In the genomic region with DNA sequence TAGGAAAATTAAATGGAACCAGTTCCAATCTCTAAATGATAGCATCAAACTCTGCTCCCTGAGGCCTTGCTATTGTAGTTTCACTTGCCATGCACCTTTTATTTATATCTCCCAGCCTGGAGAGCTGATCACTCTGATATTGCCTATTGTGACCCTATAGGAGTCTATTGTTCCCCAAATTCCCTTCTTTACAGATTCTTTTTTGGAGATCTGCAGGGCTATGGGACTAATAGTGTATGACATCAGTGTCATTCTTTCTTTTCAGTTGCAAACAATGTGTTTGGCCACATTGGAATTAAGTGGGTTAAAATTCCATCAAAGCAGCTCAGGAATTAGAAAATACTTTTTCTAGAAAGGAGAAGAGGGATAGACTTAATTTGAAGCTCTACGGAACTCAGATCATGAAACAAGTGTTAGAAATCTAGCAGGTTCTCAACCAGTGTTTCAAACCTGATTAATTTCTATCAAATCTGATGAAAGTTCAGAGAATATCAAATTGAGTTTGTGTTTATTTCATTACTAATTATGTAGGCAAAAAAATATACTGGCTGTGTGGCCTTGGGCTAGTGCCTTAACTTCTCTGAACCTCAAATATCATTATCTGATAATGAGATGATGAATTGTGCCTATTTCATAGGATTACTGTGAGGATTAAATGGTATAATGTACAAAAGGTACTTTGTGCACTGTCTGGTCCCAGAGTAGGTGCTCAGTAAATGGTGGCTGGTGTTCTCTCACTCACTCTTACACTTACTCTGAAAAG, we compare ENCODE assay signal across 1 cellular context.
TF ChIP-seq lines count a peak whose summit lies in the region.

No MANE protein-coding gene starts in this region.

TF ChIP-seq in WTC11, 78 proteins besides CTCF, POLR2A, EP300 and RAD21 (continued from another document):
- TF ChIP-seq, protein P1, sequence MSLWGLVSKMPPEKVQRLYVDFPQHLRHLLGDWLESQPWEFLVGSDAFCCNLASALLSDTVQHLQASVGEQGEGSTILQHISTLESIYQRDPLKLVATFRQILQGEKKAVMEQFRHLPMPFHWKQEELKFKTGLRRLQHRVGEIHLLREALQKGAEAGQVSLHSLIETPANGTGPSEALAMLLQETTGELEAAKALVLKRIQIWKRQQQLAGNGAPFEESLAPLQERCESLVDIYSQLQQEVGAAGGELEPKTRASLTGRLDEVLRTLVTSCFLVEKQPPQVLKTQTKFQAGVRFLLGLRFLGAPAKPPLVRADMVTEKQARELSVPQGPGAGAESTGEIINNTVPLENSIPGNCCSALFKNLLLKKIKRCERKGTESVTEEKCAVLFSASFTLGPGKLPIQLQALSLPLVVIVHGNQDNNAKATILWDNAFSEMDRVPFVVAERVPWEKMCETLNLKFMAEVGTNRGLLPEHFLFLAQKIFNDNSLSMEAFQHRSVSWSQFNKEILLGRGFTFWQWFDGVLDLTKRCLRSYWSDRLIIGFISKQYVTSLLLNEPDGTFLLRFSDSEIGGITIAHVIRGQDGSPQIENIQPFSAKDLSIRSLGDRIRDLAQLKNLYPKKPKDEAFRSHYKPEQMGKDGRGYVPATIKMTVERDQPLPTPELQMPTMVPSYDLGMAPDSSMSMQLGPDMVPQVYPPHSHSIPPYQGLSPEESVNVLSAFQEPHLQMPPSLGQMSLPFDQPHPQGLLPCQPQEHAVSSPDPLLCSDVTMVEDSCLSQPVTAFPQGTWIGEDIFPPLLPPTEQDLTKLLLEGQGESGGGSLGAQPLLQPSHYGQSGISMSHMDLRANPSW (CRISPR knock-in tag; conservative IDR thresholded peaks at IDR 0.05; ENCODE audit: low read depth), result no peak
- no peak for TF ChIP-seq TEAD4 (CRISPR knock-in tag; IDR thresholded peaks at IDR 0.05)
- no peak for TF ChIP-seq FOXP1 (CRISPR knock-in tag; IDR thresholded peaks at IDR 0.05; ENCODE audit: borderline replicate concordance)
- TF ChIP-seq, protein P2, sequence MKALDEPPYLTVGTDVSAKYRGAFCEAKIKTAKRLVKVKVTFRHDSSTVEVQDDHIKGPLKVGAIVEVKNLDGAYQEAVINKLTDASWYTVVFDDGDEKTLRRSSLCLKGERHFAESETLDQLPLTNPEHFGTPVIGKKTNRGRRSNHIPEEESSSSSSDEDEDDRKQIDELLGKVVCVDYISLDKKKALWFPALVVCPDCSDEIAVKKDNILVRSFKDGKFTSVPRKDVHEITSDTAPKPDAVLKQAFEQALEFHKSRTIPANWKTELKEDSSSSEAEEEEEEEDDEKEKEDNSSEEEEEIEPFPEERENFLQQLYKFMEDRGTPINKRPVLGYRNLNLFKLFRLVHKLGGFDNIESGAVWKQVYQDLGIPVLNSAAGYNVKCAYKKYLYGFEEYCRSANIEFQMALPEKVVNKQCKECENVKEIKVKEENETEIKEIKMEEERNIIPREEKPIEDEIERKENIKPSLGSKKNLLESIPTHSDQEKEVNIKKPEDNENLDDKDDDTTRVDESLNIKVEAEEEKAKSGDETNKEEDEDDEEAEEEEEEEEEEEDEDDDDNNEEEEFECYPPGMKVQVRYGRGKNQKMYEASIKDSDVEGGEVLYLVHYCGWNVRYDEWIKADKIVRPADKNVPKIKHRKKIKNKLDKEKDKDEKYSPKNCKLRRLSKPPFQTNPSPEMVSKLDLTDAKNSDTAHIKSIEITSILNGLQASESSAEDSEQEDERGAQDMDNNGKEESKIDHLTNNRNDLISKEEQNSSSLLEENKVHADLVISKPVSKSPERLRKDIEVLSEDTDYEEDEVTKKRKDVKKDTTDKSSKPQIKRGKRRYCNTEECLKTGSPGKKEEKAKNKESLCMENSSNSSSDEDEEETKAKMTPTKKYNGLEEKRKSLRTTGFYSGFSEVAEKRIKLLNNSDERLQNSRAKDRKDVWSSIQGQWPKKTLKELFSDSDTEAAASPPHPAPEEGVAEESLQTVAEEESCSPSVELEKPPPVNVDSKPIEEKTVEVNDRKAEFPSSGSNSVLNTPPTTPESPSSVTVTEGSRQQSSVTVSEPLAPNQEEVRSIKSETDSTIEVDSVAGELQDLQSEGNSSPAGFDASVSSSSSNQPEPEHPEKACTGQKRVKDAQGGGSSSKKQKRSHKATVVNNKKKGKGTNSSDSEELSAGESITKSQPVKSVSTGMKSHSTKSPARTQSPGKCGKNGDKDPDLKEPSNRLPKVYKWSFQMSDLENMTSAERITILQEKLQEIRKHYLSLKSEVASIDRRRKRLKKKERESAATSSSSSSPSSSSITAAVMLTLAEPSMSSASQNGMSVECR (CRISPR knock-in tag; IDR thresholded peaks at IDR 0.05; ENCODE audit: borderline replicate concordance), result no peak
- TF ChIP-seq CBFB (CRISPR knock-in tag; IDR thresholded peaks at IDR 0.05; ENCODE audit: low read depth), result no peak
- TF ChIP-seq, protein P3, sequence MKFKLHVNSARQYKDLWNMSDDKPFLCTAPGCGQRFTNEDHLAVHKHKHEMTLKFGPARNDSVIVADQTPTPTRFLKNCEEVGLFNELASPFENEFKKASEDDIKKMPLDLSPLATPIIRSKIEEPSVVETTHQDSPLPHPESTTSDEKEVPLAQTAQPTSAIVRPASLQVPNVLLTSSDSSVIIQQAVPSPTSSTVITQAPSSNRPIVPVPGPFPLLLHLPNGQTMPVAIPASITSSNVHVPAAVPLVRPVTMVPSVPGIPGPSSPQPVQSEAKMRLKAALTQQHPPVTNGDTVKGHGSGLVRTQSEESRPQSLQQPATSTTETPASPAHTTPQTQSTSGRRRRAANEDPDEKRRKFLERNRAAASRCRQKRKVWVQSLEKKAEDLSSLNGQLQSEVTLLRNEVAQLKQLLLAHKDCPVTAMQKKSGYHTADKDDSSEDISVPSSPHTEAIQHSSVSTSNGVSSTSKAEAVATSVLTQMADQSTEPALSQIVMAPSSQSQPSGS (CRISPR knock-in tag; IDR thresholded peaks at IDR 0.05; ENCODE audit: borderline replicate concordance, low read depth), result no peak
- no peak for TF ChIP-seq NR2C2 (CRISPR knock-in tag; IDR thresholded peaks at IDR 0.05)
TF ChIP-seq in WTC11: peak in this region for 0.
